31 cellular contexts compared by ENCODE assay signal in the genomic region with DNA sequence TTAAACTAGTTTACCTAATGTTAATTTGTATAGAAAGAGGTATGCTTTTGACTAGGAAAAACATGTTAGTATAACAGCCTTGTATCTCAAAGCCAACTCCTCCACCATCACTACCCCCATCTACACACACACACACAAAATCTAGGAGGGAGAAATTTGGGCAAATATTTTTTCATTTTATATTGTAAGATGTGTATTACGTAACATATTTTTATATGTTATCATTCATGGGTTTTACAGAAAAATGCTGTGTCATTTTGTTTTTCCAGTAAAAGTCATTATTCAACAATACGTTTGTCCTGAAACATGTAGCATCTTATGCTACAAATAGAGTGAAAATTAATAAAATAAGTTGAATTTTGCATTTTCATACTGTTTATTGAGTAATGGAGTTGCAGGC. TPM values are rescaled to one million over a fixed set of nuclear protein-coding genes. Genes with fewer than 3 reads are reported as not detected.
"Had no signal": no experiment of that assay in that cellular context is flagged by ENCODE, and none has a peak within 500 bp of the region (broad histone marks: within the 10 kb centered on the region; RNA-seq: fewer than 3 reads in every experiment).

No MANE protein-coding gene starts in this region.

- H3K4me3 Mint-ChIP-seq: activated CD8-positive, alpha-beta memory T cell treated with anti-CD3 and anti-CD28 coated beads, Interleukin-2, amount 10 ng/mL, durations not matched to agents 7 days and 5 days; activated CD8-positive, alpha-beta T cell treated with anti-CD3 and anti-CD28 coated beads, Interleukin-2, amount 10 ng/mL, durations not matched to agents 7 days and 5 days; activated naive CD8-positive, alpha-beta T cell treated with anti-CD3 and anti-CD28 coated beads for 36 hours; effector memory CD8-positive, alpha-beta T cell; mesothelial cell of epicardium; nephron; stimulated activated memory B cell treated with anti-CD40 and anti-IgM and Interleukin-4, amounts not matched to agents 10 μg/mL and 1 μg/mL and 100 μg/mL, for 72 hours had no signal

- ATAC-seq: activated CD4-positive, alpha-beta T cell treated with anti-CD3 and anti-CD28 coated beads for 36 hours; activated CD8-positive, alpha-beta memory T cell treated with anti-CD3 and anti-CD28 coated beads, Interleukin-2, amount 10 ng/mL, durations not matched to agents 7 days and 5 days; activated CD8-positive, alpha-beta T cell treated with anti-CD3 and anti-CD28 coated beads, Interleukin-2, amount 10 ng/mL, durations not matched to agents 7 days and 5 days; activated T-cell treated with anti-CD3 and anti-CD28 coated beads, Interleukin-2, amount 50 U/mL, for 72 hours; body of pancreas; effector memory CD8-positive, alpha-beta T cell; gastroesophageal sphincter; stimulated activated memory B cell treated with anti-CD40 and anti-IgM and Interleukin-4, amounts not matched to agents 10 μg/mL and 1 μg/mL and 100 μg/mL, for 72 hours; stimulated activated naive CD8-positive, alpha-beta T cell treated with anti-CD3 and anti-CD28 coated beads, Interleukin-15, amount 100 ng/mL, for 72 hours; T-cell had no signal

- DNase-seq: activated CD4-positive, alpha-beta T cell treated with anti-CD3 and anti-CD28 coated beads for 36 hours; activated CD4-positive, CD25-positive, alpha-beta regulatory T cell; activated CD8-positive, alpha-beta memory T cell treated with anti-CD3 and anti-CD28 coated beads, Interleukin-2, amount 10 ng/mL, durations not matched to agents 7 days and 5 days; activated CD8-positive, alpha-beta T cell treated with anti-CD3 and anti-CD28 coated beads, Interleukin-2, amount 10 ng/mL, durations not matched to agents 7 days and 5 days; activated naive CD4-positive, alpha-beta T cell; activated naive CD8-positive, alpha-beta T cell treated with anti-CD3 and anti-CD28 coated beads for 36 hours; activated T-cell treated with anti-CD3 and anti-CD28 coated beads, Interleukin-2, amount 50 U/mL, for 72 hours; adrenal gland; aorta; body of pancreas; colonic mucosa; dorsolateral prefrontal cortex; effector memory CD8-positive, alpha-beta T cell; head of caudate nucleus; hypothalamus; immature natural killer cell; kidney; retina; sigmoid colon; stimulated activated CD4-positive, alpha-beta T cell treated with anti-CD3 and anti-CD28 coated beads, Interleukin-1b, Interleukin-23, amount 100 ng/mL, for 48 hours; stimulated activated CD4-positive, alpha-beta T cell treated with anti-CD3 and anti-CD28 coated beads, Interleukin-4, amount 100 ng/mL, for 4 hours; stimulated activated CD8-positive, alpha-beta memory T cell treated with anti-CD3 and anti-CD28 coated beads, Interleukin-4, amount 100 ng/mL, for 48 hours; stimulated activated naive CD8-positive, alpha-beta T cell treated with anti-CD3 and anti-CD28 coated beads, Interleukin-15, amount 100 ng/mL, for 72 hours; substantia nigra; T-cell; upper lobe of left lung had no signal

- H3K4me1 Mint-ChIP-seq: stimulated activated memory B cell treated with anti-CD40 and anti-IgM and Interleukin-4, amounts not matched to agents 10 μg/mL and 1 μg/mL and 100 μg/mL, for 72 hours had no signal

- H3K27ac Mint-ChIP-seq: activated CD8-positive, alpha-beta memory T cell treated with anti-CD3 and anti-CD28 coated beads, Interleukin-2, amount 10 ng/mL, durations not matched to agents 7 days and 5 days; activated CD8-positive, alpha-beta T cell treated with anti-CD3 and anti-CD28 coated beads, Interleukin-2, amount 10 ng/mL, durations not matched to agents 7 days and 5 days; activated naive CD8-positive, alpha-beta T cell treated with anti-CD3 and anti-CD28 coated beads for 36 hours; activated T-cell treated with anti-CD3 and anti-CD28 coated beads, Interleukin-2, amount 50 U/mL, for 72 hours; effector memory CD8-positive, alpha-beta T cell; mesothelial cell of epicardium; nephron; stimulated activated memory B cell treated with anti-CD40 and anti-IgM and Interleukin-4, amounts not matched to agents 10 μg/mL and 1 μg/mL and 100 μg/mL, for 72 hours had no signal

- H3K36me3 Mint-ChIP-seq: mesothelial cell of epicardium; stimulated activated memory B cell treated with anti-CD40 and anti-IgM and Interleukin-4, amounts not matched to agents 10 μg/mL and 1 μg/mL and 100 μg/mL, for 72 hours had no signal

- H3K27me3 Mint-ChIP-seq: activated CD4-positive, alpha-beta T cell treated with anti-CD3 and anti-CD28 coated beads for 36 hours; activated CD8-positive, alpha-beta memory T cell treated with anti-CD3 and anti-CD28 coated beads, Interleukin-2, amount 10 ng/mL, durations not matched to agents 7 days and 5 days; activated naive CD8-positive, alpha-beta T cell treated with anti-CD3 and anti-CD28 coated beads for 36 hours; effector memory CD8-positive, alpha-beta T cell; stimulated activated memory B cell treated with anti-CD40 and anti-IgM and Interleukin-4, amounts not matched to agents 10 μg/mL and 1 μg/mL and 100 μg/mL, for 72 hours; stimulated activated naive CD8-positive, alpha-beta T cell treated with anti-CD3 and anti-CD28 coated beads, Interleukin-15, amount 100 ng/mL, for 72 hours; T-cell had no signal

- H3K9me3 Mint-ChIP-seq: activated T-cell treated with anti-CD3 and anti-CD28 coated beads, Interleukin-2, amount 50 U/mL, for 72 hours; mesothelial cell of epicardium; stimulated activated memory B cell treated with anti-CD40 and anti-IgM and Interleukin-4, amounts not matched to agents 10 μg/mL and 1 μg/mL and 100 μg/mL, for 72 hours; stimulated activated naive CD8-positive, alpha-beta T cell treated with anti-CD3 and anti-CD28 coated beads, Interleukin-15, amount 100 ng/mL, for 72 hours had no signal

RNA-seq across cellular contexts. Expression of a gene that starts 3.0 kb away (rescaled TPM):
- total RNA-seq: fibroblast of lung had no signal
